14 cellular contexts compared by ENCODE assay signal in the genomic region with DNA sequence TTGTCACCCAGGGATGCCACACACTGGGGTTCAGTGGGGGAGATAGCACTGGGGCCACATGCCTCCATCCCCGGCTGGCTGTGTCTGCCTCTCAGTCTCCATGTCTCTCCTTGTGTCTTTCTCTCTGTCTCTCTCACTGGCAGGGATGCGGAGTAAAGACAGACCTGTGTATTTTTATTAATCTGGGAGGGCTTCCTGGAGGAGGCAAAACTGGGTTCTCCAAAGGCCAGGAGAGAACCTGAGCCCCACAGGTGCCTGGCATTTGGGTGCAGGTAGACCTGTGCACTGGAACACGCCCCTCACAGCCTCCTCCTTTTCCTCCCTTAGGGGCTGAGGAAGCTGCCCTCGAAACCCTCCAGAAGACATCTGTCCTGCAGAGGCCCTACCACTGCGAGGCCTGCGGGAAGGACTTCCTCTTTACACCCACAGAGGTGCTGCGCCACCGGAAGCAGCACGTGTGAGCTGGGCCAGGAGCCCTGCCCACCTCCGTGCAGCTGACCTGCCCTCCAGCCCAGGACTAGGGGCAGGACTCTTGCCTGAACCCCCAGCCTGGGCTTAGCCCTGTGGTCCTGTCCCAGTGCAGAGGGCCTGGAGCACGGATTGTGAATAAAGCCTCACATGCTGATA. TPM values are rescaled to one million over a fixed set of nuclear protein-coding genes. Genes with fewer than 3 reads are reported as not detected.
A peak's percentile ranks its signal among the peaks of the same experiment; 100 is the strongest.
DNase-seq lines count a peak whose midpoint lies in the region; ATAC-seq and TF ChIP-seq lines count a peak whose summit lies in the region.
"Had no signal": no experiment of that assay in that cellular context is flagged by ENCODE, and none has a peak within 500 bp of the region (broad histone marks: within the 10 kb centered on the region; RNA-seq: fewer than 3 reads in every experiment).

No MANE protein-coding gene starts in this region.

- no peak overlapping the region for H3K4me3 Mint-ChIP-seq in activated CD8-positive, alpha-beta memory T cell treated with anti-CD3 and anti-CD28 coated beads, Interleukin-2, amount 10 ng/mL, durations not matched to agents 7 days and 5 days
- peak overlapping the region; percentile 81 for H3K4me3 Mint-ChIP-seq in endothelial cell (ENCODE audit: unreplicated experiment)
- H3K4me3 Mint-ChIP-seq in stimulated activated naive B cell treated with anti-CD40 and anti-IgM and Interleukin-4, amounts not matched to agents 10 μg/mL and 1 μg/mL and 100 μg/mL, for 72 hours: no peak overlapping the region

- peak overlapping the region; percentile 15 for H3K27ac Mint-ChIP-seq in activated CD8-positive, alpha-beta memory T cell treated with anti-CD3 and anti-CD28 coated beads, Interleukin-2, amount 10 ng/mL, durations not matched to agents 7 days and 5 days
- no peak overlapping the region for H3K27ac Mint-ChIP-seq in endothelial cell (ENCODE audit: unreplicated experiment)
- H3K27ac Mint-ChIP-seq in stimulated activated naive B cell treated with anti-CD40 and anti-IgM and Interleukin-4, amounts not matched to agents 10 μg/mL and 1 μg/mL and 100 μg/mL, for 72 hours: peak overlapping the region; percentile 81

- no peaks in the 10 kb centered on the region for H3K9me3 Mint-ChIP-seq in activated CD8-positive, alpha-beta memory T cell treated with anti-CD3 and anti-CD28 coated beads, Interleukin-2, amount 10 ng/mL, durations not matched to agents 7 days and 5 days (ENCODE audit: low read depth)
- no peaks in the 10 kb centered on the region for H3K9me3 Mint-ChIP-seq in endothelial cell (ENCODE audit: unreplicated experiment)
- H3K9me3 Mint-ChIP-seq in stimulated activated naive B cell treated with anti-CD40 and anti-IgM and Interleukin-4, amounts not matched to agents 10 μg/mL and 1 μg/mL and 100 μg/mL, for 72 hours: peaks cover 4 to 5% of the 10 kb centered on the region in 2 donors

- no peaks in the 10 kb centered on the region for H3K9me3 ChIP-seq in PC-9 (ENCODE audit: insufficient read depth, low read depth)

- H3K4me1 ChIP-seq in PC-9 (replicated peaks; ENCODE audit: insufficient read depth): no peaks in the 10 kb centered on the region
- H3K4me1 ChIP-seq: parathyroid adenoma had no signal

- intact Hi-C loops in PC-9 (cut with micrococcal nuclease; ENCODE audit: unreplicated experiment): no loop called here

- peaks cover 9% of the 10 kb centered on the region for H3K36me3 Mint-ChIP-seq in activated CD8-positive, alpha-beta memory T cell treated with anti-CD3 and anti-CD28 coated beads, Interleukin-2, amount 10 ng/mL, durations not matched to agents 7 days and 5 days
- H3K36me3 Mint-ChIP-seq in endothelial cell (ENCODE audit: low read depth, unreplicated experiment): peaks cover 25% of the 10 kb centered on the region
- H3K36me3 Mint-ChIP-seq in stimulated activated naive B cell treated with anti-CD40 and anti-IgM and Interleukin-4, amounts not matched to agents 10 μg/mL and 1 μg/mL and 100 μg/mL, for 72 hours: peaks cover 55 to 56% of the 10 kb centered on the region in 2 donors

- no peak overlapping the region for H3K4me3 ChIP-seq in PC-9
- H3K4me3 ChIP-seq: cardiac muscle cell, SK-N-MC had no signal

- H4K20me1 ChIP-seq in PC-9 (ENCODE audit: insufficient read depth): peaks cover 5% of the 10 kb centered on the region

- no peak overlapping the region for H2AFZ ChIP-seq in PC-9
- H2AFZ ChIP-seq: parathyroid adenoma had no signal

- no peaks in the 10 kb centered on the region for H3K27me3 ChIP-seq in PC-9 (ENCODE audit: insufficient read depth, low read depth)
- H3K27me3 ChIP-seq: cardiac muscle cell had no signal

- no peak overlapping the region for H3K4me2 ChIP-seq in PC-9

- peaks cover 42% of the 10 kb centered on the region for H3F3A ChIP-seq in PC-9 (ENCODE audit: insufficient read depth, low read depth)

- H3K36me3 ChIP-seq in PC-9 (ENCODE audit: low read depth): no peaks in the 10 kb centered on the region

- TF ChIP-seq CTCF in endothelial cell (IDR thresholded peaks at IDR 0.05; ENCODE audit: unreplicated experiment) (no peak), PC-9 (conservative IDR thresholded peaks at IDR 0.05) (no peak)

- BruUV-seq in PC-9 (replicated peaks; lab: Mats Ljungman, UMichigan): no TSS peak

- H3K27me3 Mint-ChIP-seq in activated CD8-positive, alpha-beta memory T cell treated with anti-CD3 and anti-CD28 coated beads, Interleukin-2, amount 10 ng/mL, durations not matched to agents 7 days and 5 days: no peaks in the 10 kb centered on the region
- H3K27me3 Mint-ChIP-seq in endothelial cell (ENCODE audit: unreplicated experiment): peaks cover 7% of the 10 kb centered on the region
- no peaks in the 10 kb centered on the region for H3K27me3 Mint-ChIP-seq in stimulated activated naive B cell treated with anti-CD40 and anti-IgM and Interleukin-4, amounts not matched to agents 10 μg/mL and 1 μg/mL and 100 μg/mL, for 72 hours

- peaks cover 19% of the 10 kb centered on the region for H3K4me1 Mint-ChIP-seq in activated CD8-positive, alpha-beta memory T cell treated with anti-CD3 and anti-CD28 coated beads, Interleukin-2, amount 10 ng/mL, durations not matched to agents 7 days and 5 days
- H3K4me1 Mint-ChIP-seq in endothelial cell (ENCODE audit: unreplicated experiment): no peaks in the 10 kb centered on the region
- H3K4me1 Mint-ChIP-seq in stimulated activated naive B cell treated with anti-CD40 and anti-IgM and Interleukin-4, amounts not matched to agents 10 μg/mL and 1 μg/mL and 100 μg/mL, for 72 hours: peaks cover 24 to 28% of the 10 kb centered on the region in 2 donors

- H3K9me2 ChIP-seq in PC-9 (ENCODE audit: insufficient read depth): no peaks in the 10 kb centered on the region

- CTCF ChIA-PET in activated CD8-positive, alpha-beta memory T cell treated with anti-CD3 and anti-CD28 coated beads, Interleukin-2, amount 10 ng/mL, durations not matched to agents 7 days and 5 days (lab: Charles Lee): interaction anchor here (1.6 to 1.7 kb wide), 2 partner anchors 10 to 33 kb away, joined by 6 to 9 read pairs; a partner anchor contains a TSS
- CTCF ChIA-PET in PC-9 (lab: Charles Lee): no interaction called here

- H3K79me2 ChIP-seq in PC-9 (ENCODE audit: low read depth): no peaks in the 10 kb centered on the region
- H3K79me2 ChIP-seq: parathyroid adenoma had no signal

- no peak overlapping the region for H3K27ac ChIP-seq in PC-9
- H3K27ac ChIP-seq: cardiac muscle cell, parathyroid adenoma, SK-N-MC had no signal

- ATAC-seq in activated CD8-positive, alpha-beta memory T cell treated with anti-CD3 and anti-CD28 coated beads, Interleukin-2, amount 10 ng/mL, durations not matched to agents 7 days and 5 days: peak; percentile 77
- ATAC-seq in stimulated activated naive B cell treated with anti-CD40 and anti-IgM and Interleukin-4, amounts not matched to agents 10 μg/mL and 1 μg/mL and 100 μg/mL, for 72 hours (replicated peaks): peak; percentile 69 to 78

- POLR2A ChIA-PET in PC-9 (lab: Charles Lee; ENCODE audit: unreplicated experiment): no interaction called here

- DNase-seq in activated CD8-positive, alpha-beta memory T cell treated with anti-CD3 and anti-CD28 coated beads, Interleukin-2, amount 10 ng/mL, durations not matched to agents 7 days and 5 days: peak; percentile 72
- no peak for DNase-seq in activated CD8-positive, alpha-beta memory T cell treated with anti-CD3 and anti-CD28 coated beads, Interleukin-2, amount 50 U/mL, for 4 hours
- DNase-seq in NOMO-1 (lab: John Stamatoyannopoulos, UW; ENCODE audit: unreplicated experiment in 2 of 2) (peak; percentile 69 to 71), endothelial cell (ENCODE audit: low spot score) (no peak), NCI-H446 treated with DMSO at 0.1 percent for 48 hours (lab: John Stamatoyannopoulos, UW) (no peak), PC-9 (no peak), NCI-H1417 treated with DMSO at 0.1 percent for 48 hours (lab: John Stamatoyannopoulos, UW) (no peak)
- DNase-seq in stimulated activated naive B cell treated with anti-CD40 and anti-IgM and Interleukin-4, amounts not matched to agents 10 μg/mL and 1 μg/mL and 100 μg/mL, for 72 hours: peak; percentile 15
- DNase-seq: H7 had no signal

RNA-seq across cellular contexts. Expression of a gene that starts 32.7 kb away (rescaled TPM):
- 10 to 100 TPM; 11.7 to 14.3 TPM for total RNA-seq in activated CD8-positive, alpha-beta memory T cell treated with anti-CD3 and anti-CD28 coated beads, Interleukin-2, amount 10 ng/mL, durations not matched to agents 7 days and 5 days
- total RNA-seq in endothelial cell (ENCODE audit: unreplicated experiment) (19.4 TPM), PC-9 (2021) (23.0 TPM in 2 replicates)

RNA-seq across cellular contexts. Expression of a gene that starts 37.6 kb away (rescaled TPM):
- not detected for total RNA-seq in activated CD8-positive, alpha-beta memory T cell treated with anti-CD3 and anti-CD28 coated beads, Interleukin-2, amount 10 ng/mL, durations not matched to agents 7 days and 5 days
- 2.7 TPM for total RNA-seq in endothelial cell (ENCODE audit: unreplicated experiment)
- 1.9 and 4.9 TPM in 2 replicates for total RNA-seq in PC-9 (2021)

RNA-seq across cellular contexts. Expression of a gene that starts 49.8 kb away (rescaled TPM):
- under 1 TPM; 0.07 to 0.29 TPM for total RNA-seq in activated CD8-positive, alpha-beta memory T cell treated with anti-CD3 and anti-CD28 coated beads, Interleukin-2, amount 10 ng/mL, durations not matched to agents 7 days and 5 days
- total RNA-seq in endothelial cell (ENCODE audit: unreplicated experiment) (0.59 TPM), PC-9 (2021) (not detected in 2 replicates)
- total RNA-seq: cardiac muscle cell, kidney epithelial cell, NCI-H460 had no signal

Comparison
In these comparisons a context has a peak if more than half of its experiments do, and no peak if none do; other contexts are left out.
1. DNase-seq: peak in activated CD8-positive, alpha-beta memory T cell treated with anti-CD3 and anti-CD28 coated beads, Interleukin-2, amount 10 ng/mL, durations not matched to agents 7 days and 5 days (single experiment), NOMO-1 (2 of 2) and stimulated activated naive B cell treated with anti-CD40 and anti-IgM and Interleukin-4, amounts not matched to agents 10 μg/mL and 1 μg/mL and 100 μg/mL, for 72 hours (single experiment); none in activated CD8-positive, alpha-beta memory T cell treated with anti-CD3 and anti-CD28 coated beads, Interleukin-2, amount 50 U/mL, for 4 hours (single experiment), endothelial cell (single experiment), NCI-H446 treated with DMSO at 0.1 percent for 48 hours (single experiment), PC-9 (0 of 2) and NCI-H1417 treated with DMSO at 0.1 percent for 48 hours (single experiment).